ENCODE assay signal across 8 cellular contexts in genomic region chr4:180665994-180666818, GRCh38.
A peak's percentile ranks its signal among the peaks of the same experiment; 100 is the strongest.
DNase-seq lines count a peak whose midpoint lies in the region; ATAC-seq and TF ChIP-seq lines count a peak whose summit lies in the region.

No MANE protein-coding gene starts in this region.

- H3K9me3 ChIP-seq in Loucy (ENCODE audit: insufficient read depth, low read depth, low read length): no peaks in the 10 kb centered on the region
- no peaks in the 10 kb centered on the region for H3K9me3 ChIP-seq in SJCRH30 (replicated peaks)

- peak overlapping the region; percentile 79 for H3K27ac ChIP-seq in SJCRH30

- H3K27me3 ChIP-seq in Loucy (ENCODE audit: insufficient read depth, low read length, poor library complexity, severe bottlenecking) (no peaks in the 10 kb centered on the region), SJCRH30 (no peaks in the 10 kb centered on the region)

- H4K20me1 ChIP-seq in Loucy (ENCODE audit: insufficient read depth, low read length, poor library complexity, severe bottlenecking): no peaks in the 10 kb centered on the region

- ATAC-seq in HG02571 (IDR thresholded peaks at IDR 0.05; ENCODE audit: unreplicated experiment): peak; percentile 75

- no peak overlapping the region for H3K9ac ChIP-seq in Loucy (ENCODE audit: low read depth, low read length, poor library complexity, severe bottlenecking)

- H3K4me1 ChIP-seq in Loucy (ENCODE audit: insufficient read depth, low read length, poor library complexity, severe bottlenecking): peaks cover 3% of the 10 kb centered on the region
- peaks cover 9% of the 10 kb centered on the region; the same call in 1 of the 2 replicates for H3K4me1 ChIP-seq in SJCRH30

- peak; percentile 50; the same call in 1 of the 2 replicates for TF ChIP-seq CTCF in GM12875 (IDR thresholded peaks at IDR 0.05; ENCODE audit: borderline replicate concordance, insufficient read depth, low read depth, low read length)
- peak; percentile 82 for TF ChIP-seq CTCF in Loucy (conservative IDR thresholded peaks at IDR 0.05; ENCODE audit: low read length)
- peak; percentile 53 for TF ChIP-seq CTCF in fibroblast of pulmonary artery (IDR thresholded peaks at IDR 0.05; ENCODE audit: low read length, missing control alignments)

- H3F3A ChIP-seq in Loucy (ENCODE audit: low read depth): no peaks in the 10 kb centered on the region

- H3K4me2 ChIP-seq in Loucy (ENCODE audit: low read depth, low read length, poor library complexity, severe bottlenecking): no peak overlapping the region

- H3K4me3 ChIP-seq in GM12875 (ENCODE audit: low read depth, low read length): no peak overlapping the region
- no peak overlapping the region for H3K4me3 ChIP-seq in Loucy (ENCODE audit: low read length, poor library complexity, severe bottlenecking)
- H3K4me3 ChIP-seq in SJCRH30: peak overlapping the region; percentile 43
- no peak overlapping the region for H3K4me3 ChIP-seq in fibroblast of pulmonary artery (replicated peaks; ENCODE audit: low read depth, low read length)

- H3K79me2 ChIP-seq in Loucy (ENCODE audit: insufficient read depth, low read length): no peaks in the 10 kb centered on the region

- H2AFZ ChIP-seq in Loucy (ENCODE audit: low read length): peak overlapping the region; percentile 86

- DNase-seq in Ammon's horn (ENCODE audit: low spot score) (peak; percentile 85), SJCRH30 (peak; percentile 51 to 83), fibroblast of pulmonary artery (ENCODE audit: low read depth) (peak; percentile 50), putamen (ENCODE audit: low spot score) (peak; percentile 51), NK-92 (lab: John Stamatoyannopoulos, UW; ENCODE audit: unreplicated experiment) (no peak)

- H3K36me3 ChIP-seq in Loucy (ENCODE audit: insufficient read depth, low read length) (no peaks in the 10 kb centered on the region), SJCRH30 (no peaks in the 10 kb centered on the region)

- no peaks in the 10 kb centered on the region for H3K9me2 ChIP-seq in Loucy (replicated peaks; ENCODE audit: low read depth, low read length)
